ENCODE assay signal across 29 cellular contexts in the genomic region with DNA sequence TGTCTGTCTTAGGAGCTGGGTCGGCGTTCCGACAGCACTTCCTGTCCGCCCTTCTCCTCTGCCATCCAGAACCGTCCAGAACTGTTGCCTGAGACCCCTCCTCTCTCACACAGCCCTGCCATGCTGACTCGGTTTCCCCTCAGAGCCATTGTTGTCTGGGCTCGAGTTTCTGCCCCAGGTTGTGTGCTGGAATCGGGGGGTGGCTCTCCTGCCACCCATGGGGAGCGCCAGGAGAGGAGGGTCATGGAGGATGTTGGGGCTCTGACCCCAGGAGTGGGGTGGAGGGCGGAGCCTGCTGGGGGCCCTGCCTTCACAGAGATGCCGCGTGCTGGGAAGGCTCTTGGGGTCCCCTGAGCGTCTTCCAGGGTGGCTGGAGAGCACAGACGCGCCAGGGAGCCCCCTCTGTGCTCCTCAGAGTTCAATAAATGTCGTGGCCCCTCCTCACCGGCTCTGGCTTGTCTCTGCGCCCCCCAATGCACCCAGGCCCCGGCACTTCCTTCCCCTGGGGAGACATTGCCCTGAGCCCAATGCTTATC.
"Had no signal": no experiment of that assay in that cellular context is flagged by ENCODE, and none has a peak within 500 bp of the region (broad histone marks: within the 10 kb centered on the region; RNA-seq: fewer than 3 reads in every experiment).

No MANE protein-coding gene starts in this region.

- H3K9me3 ChIP-seq: esophagus squamous epithelium, left ventricle myocardium inferior, lower lobe of right lung, ovary, psoas muscle, sigmoid colon, testis, tibial artery, upper lobe of left lung had no signal

- ATAC-seq: heart right ventricle; left colon; natural killer cell; psoas muscle; stimulated activated naive CD8-positive, alpha-beta T cell treated with anti-CD3 and anti-CD28 coated beads, Interleukin-15, Interleukin-2, amounts not matched to agents 100 U/mL and 50 U/mL, for 24 hours had no signal

- H3K4me3 ChIP-seq: coronary artery, esophagus squamous epithelium, heart right ventricle, left ventricle myocardium inferior, lower lobe of right lung, neural progenitor cell, ovary, psoas muscle, sigmoid colon, spleen, testis, tibial artery, upper lobe of left lung had no signal

- H3K9me3 Mint-ChIP-seq: immature natural killer cell, natural killer cell, neural progenitor cell had no signal

- DNase-seq: dermis blood vessel endothelial cell; effector memory CD4-positive, alpha-beta T cell; erythroblast; esophagus squamous epithelium; foreskin melanocyte; glutamatergic neuron; heart right ventricle; hippocampal formation; immature natural killer cell; kidney glomerular epithelial cell; left colon; left ventricle myocardium inferior; lower lobe of right lung; natural killer cell; nucleus accumbens; ovary; psoas muscle; right cardiac atrium; sigmoid colon; spleen; stimulated activated CD4-positive, alpha-beta T cell treated with anti-CD3 and anti-CD28 coated beads, Interleukin-4, amount 100 ng/mL, for 4 hours; stimulated activated naive CD8-positive, alpha-beta T cell treated with anti-CD3 and anti-CD28 coated beads, Interleukin-15, Interleukin-2, amounts not matched to agents 100 U/mL and 50 U/mL, for 24 hours; testis; tibial artery had no signal

- H3K4me1 Mint-ChIP-seq: immature natural killer cell; memory B cell; natural killer cell; neural progenitor cell; stimulated activated memory B cell treated with anti-CD40 and anti-IgM and Interleukin-4, amounts not matched to agents 10 μg/mL and 1 μg/mL and 100 μg/mL, for 72 hours had no signal

- H3K4me1 ChIP-seq: esophagus squamous epithelium, heart right ventricle, left ventricle myocardium inferior, lower lobe of right lung, neural progenitor cell, psoas muscle, sigmoid colon, spleen, testis, tibial artery, upper lobe of left lung had no signal

- H3K4me2 ChIP-seq: neural progenitor cell had no signal

- H3K27me3 ChIP-seq: esophagus squamous epithelium, heart right ventricle, neural progenitor cell, ovary, sigmoid colon, spleen, testis, tibial artery, upper lobe of left lung had no signal

- H3K9ac ChIP-seq: neural progenitor cell had no signal

- H3K36me3 Mint-ChIP-seq: immature natural killer cell; natural killer cell; neural progenitor cell; stimulated activated memory B cell treated with anti-CD40 and anti-IgM and Interleukin-4, amounts not matched to agents 10 μg/mL and 1 μg/mL and 100 μg/mL, for 72 hours had no signal

- H3K27ac Mint-ChIP-seq: memory B cell; natural killer cell; neural progenitor cell; stimulated activated memory B cell treated with anti-CD40 and anti-IgM and Interleukin-4, amounts not matched to agents 10 μg/mL and 1 μg/mL and 100 μg/mL, for 72 hours had no signal

- H3K4me3 Mint-ChIP-seq: immature natural killer cell; memory B cell; natural killer cell; neural progenitor cell; stimulated activated memory B cell treated with anti-CD40 and anti-IgM and Interleukin-4, amounts not matched to agents 10 μg/mL and 1 μg/mL and 100 μg/mL, for 72 hours had no signal

- H3K27me3 Mint-ChIP-seq: memory B cell had no signal

- H3K27ac ChIP-seq: coronary artery, esophagus squamous epithelium, heart right ventricle, left ventricle myocardium inferior, lower lobe of right lung, neural progenitor cell, ovary, psoas muscle, sigmoid colon, spleen, testis, tibial artery, upper lobe of left lung had no signal

- H3K36me3 ChIP-seq: esophagus squamous epithelium, heart right ventricle, left ventricle myocardium inferior, lower lobe of right lung, neural progenitor cell, ovary, sigmoid colon, tibial artery, upper lobe of left lung had no signal

- H2AFZ ChIP-seq: neural progenitor cell had no signal
